ENCODE assay signal across 1 cellular context in the genomic region with DNA sequence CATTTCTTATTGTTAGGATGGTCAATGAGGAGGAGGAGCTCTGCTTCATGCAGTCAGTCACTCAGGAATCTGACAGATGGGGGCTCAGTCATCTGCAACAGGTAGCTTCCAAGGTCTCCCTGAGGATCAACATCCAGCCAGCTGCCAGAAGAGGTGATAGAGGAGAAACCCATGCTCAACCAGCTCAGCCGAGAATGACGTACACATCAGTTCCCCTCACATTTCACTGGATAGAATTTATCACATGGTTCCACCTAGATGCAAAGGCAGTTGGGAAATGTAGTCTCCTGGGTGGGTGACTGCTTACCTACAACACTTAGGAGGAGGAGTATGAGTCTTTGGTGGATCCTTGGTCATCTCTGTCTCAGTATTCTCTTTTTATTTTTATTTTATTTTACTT.
A peak's percentile ranks its signal among the peaks of the same experiment; 100 is the strongest.
TF ChIP-seq lines count a peak whose summit lies in the region.

No MANE protein-coding gene starts in this region.

TF ChIP-seq in HEK293, 187 proteins besides CTCF, POLR2A, EP300 and RAD21 (continued from another document):
- no peak for TF ChIP-seq PATZ1 (tag by site-specific recombination; IDR thresholded peaks at IDR 0.05)
- no peak for TF ChIP-seq ZNF843 (tag by site-specific recombination; IDR thresholded peaks at IDR 0.05)
- TF ChIP-seq, protein P1, sequence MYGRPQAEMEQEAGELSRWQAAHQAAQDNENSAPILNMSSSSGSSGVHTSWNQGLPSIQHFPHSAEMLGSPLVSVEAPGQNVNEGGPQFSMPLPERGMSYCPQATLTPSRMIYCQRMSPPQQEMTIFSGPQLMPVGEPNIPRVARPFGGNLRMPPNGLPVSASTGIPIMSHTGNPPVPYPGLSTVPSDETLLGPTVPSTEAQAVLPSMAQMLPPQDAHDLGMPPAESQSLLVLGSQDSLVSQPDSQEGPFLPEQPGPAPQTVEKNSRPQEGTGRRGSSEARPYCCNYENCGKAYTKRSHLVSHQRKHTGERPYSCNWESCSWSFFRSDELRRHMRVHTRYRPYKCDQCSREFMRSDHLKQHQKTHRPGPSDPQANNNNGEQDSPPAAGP (tag by site-specific recombination; IDR thresholded peaks at IDR 0.05) = no peak
- TF ChIP-seq SCRT2 (tag by site-specific recombination; IDR thresholded peaks at IDR 0.05) = peak; percentile 99
- TF ChIP-seq ZNF155 (tag by site-specific recombination; IDR thresholded peaks at IDR 0.05) = no peak
- no peak for TF ChIP-seq ZNF558 (tag by site-specific recombination; IDR thresholded peaks at IDR 0.05)
- TF ChIP-seq PRDM4 (tag by site-specific recombination; IDR thresholded peaks at IDR 0.05) = no peak
- no peak for TF ChIP-seq ZFHX2 (tag by site-specific recombination; conservative IDR thresholded peaks at IDR 0.05)
